In genomic region chr10:132449051-132449825, GRCh38 we compare ENCODE assay signal across 11 cellular contexts. TPM values are rescaled to one million over a fixed set of nuclear protein-coding genes. Genes with fewer than 3 reads are reported as not detected.
DNase-seq lines count a peak whose midpoint lies in the region; ATAC-seq, FAIRE-seq and TF ChIP-seq lines count a peak whose summit lies in the region.
"Had no signal": no experiment of that assay in that cellular context is flagged by ENCODE, and none has a peak within 500 bp of the region (broad histone marks: within the 10 kb centered on the region; RNA-seq: fewer than 3 reads in every experiment).

No MANE protein-coding gene starts in this region.

- H3K27me3 ChIP-seq in small intestine (ENCODE audit: control insufficient read depth in 2 of 2, insufficient read depth in 2 of 2, low read length in 2 of 2) (no peaks in the 10 kb centered on the region), dorsolateral prefrontal cortex (no peaks in the 10 kb centered on the region)

- no peak for TF ChIP-seq CTCF in dorsolateral prefrontal cortex (IDR thresholded peaks at IDR 0.05 in 54 of 56, conservative IDR thresholded peaks at IDR 0.05 in 2 of 56; ENCODE audit: low read depth in 1 of 56, partially characterized antibody in 56 of 56)

- H3K36me3 ChIP-seq in small intestine (ENCODE audit: control insufficient read depth in 2 of 2, insufficient read depth in 2 of 2, low read length in 2 of 2) = no peaks in the 10 kb centered on the region

- DNase-seq in DMS153 treated with DMSO at 0.1 percent for 48 hours (lab: John Stamatoyannopoulos, UW; ENCODE audit: unreplicated experiment) = peak; percentile 11
- no peak for DNase-seq in DMS153 (lab: John Stamatoyannopoulos, UW)
- DNase-seq in NCI-H460 (ENCODE audit: extremely low read depth, low read depth) = peak; percentile 55
- DNase-seq in small intestine = peak; percentile 44
- DNase-seq in NCI-H526 treated with DMSO at 0.1 percent for 48 hours (lab: John Stamatoyannopoulos, UW) = no peak
- DNase-seq in dorsolateral prefrontal cortex = no peak
- DNase-seq: amniotic stem cell had no signal

- peaks cover 6 to 18% of the 10 kb centered on the region in 2 donors for H3K4me1 ChIP-seq in small intestine (ENCODE audit: control insufficient read depth in 2 of 2, insufficient read depth in 1 of 2, low read depth in 1 of 2, low read length in 1 of 2)

- ATAC-seq in esophagus mucosa = peak; percentile 19
- ATAC-seq in GM18511 (IDR thresholded peaks at IDR 0.05; ENCODE audit: unreplicated experiment) = no peak

- intact Hi-C loops in dorsolateral prefrontal cortex (cut with DNase I) = no loop called here

- no peak for FAIRE-seq in small intestine (lab: Jason Lieb, UNC)
- FAIRE-seq: A204.1, K562 had no signal

- H3K27ac ChIP-seq in small intestine (ENCODE audit: low read depth in 1 of 2, low read length in 1 of 2) (peak overlapping the region; percentile 42 to 82), dorsolateral prefrontal cortex (peak overlapping the region in 2 of 59 donors; percentile 51 to 84)

- 15 to 50% (median 37%) methylated on average over 14 to 22 of the region's 22 CpGs for WGBS in small intestine, 3 donors

- H3K9me3 ChIP-seq in small intestine (ENCODE audit: control insufficient read depth, low read depth) = no peaks in the 10 kb centered on the region

- H3K4me3 ChIP-seq in small intestine (ENCODE audit: low read depth in 1 of 2, low read length in 2 of 2) = no peak overlapping the region
- H3K4me3 ChIP-seq in dorsolateral prefrontal cortex = no peak overlapping the region
- H3K4me3 ChIP-seq: K562 had no signal

RNA-seq across cellular contexts. Expression of gene PWWP2B, which starts 52.2 kb away (rescaled TPM):
- total RNA-seq in NCI-H460 (2014; rRNA removed; shearing (Covaris generic)) = 18.6 and 21.8 TPM in 2 replicates
- 23.8 and 36.3 TPM in 2 replicates for polyA plus RNA-seq in NCI-H460 (2014; cell fraction: nucleus; rRNA removed)
- 14.6 TPM for total RNA-seq in esophagus mucosa
- 10 to 100 TPM in 1 of 3 donors, 1 to 10 TPM in 2; 7.0 to 14.7 (median 9.2) TPM for polyA plus RNA-seq in small intestine
- total RNA-seq in dorsolateral prefrontal cortex = 10 to 100 TPM in 118 of 120 experiments, 1 to 10 TPM in 2; 7.7 to 28.3 (median 17.8) TPM

Comparison
In these comparisons a context has a peak if more than half of its experiments do, and no peak if none do; other contexts are left out.
1. DNase-seq: peak in DMS153 treated with DMSO at 0.1 percent for 48 hours (single experiment), NCI-H460 (single experiment) and small intestine (single experiment); none in DMS153 (single experiment), NCI-H526 treated with DMSO at 0.1 percent for 48 hours (single experiment) and dorsolateral prefrontal cortex (0 of 10).